ENCODE assay signal across 2 cellular contexts in genomic region chr3:37554364-37554763, GRCh38.
A peak's percentile ranks its signal among the peaks of the same experiment; 100 is the strongest.
TF ChIP-seq lines count a peak whose summit lies in the region.

No MANE protein-coding gene starts in this region.

TF ChIP-seq in K562, 482 proteins besides CTCF, POLR2A, EP300 and RAD21 (continued from another document):
- TF ChIP-seq JUND (IDR thresholded peaks at IDR 0.05; ENCODE audit: borderline replicate concordance, low read depth, low read length) (peak; percentile 25; the same call in 1 of the 2 replicates), JUND (tag; IDR thresholded peaks at IDR 0.05; ENCODE audit: borderline replicate concordance, low read depth, low read length) (no peak), YY1 (IDR thresholded peaks at IDR 0.05; ENCODE audit: borderline replicate concordance in 1 of 3, control insufficient read depth in 1 of 3, extremely low read depth in 1 of 3, insufficient read depth in 3 of 3, insufficient read length in 1 of 3, insufficient replicate concordance in 2 of 3, low read depth in 1 of 3, low read length in 2 of 3) (peak in 1 of 3 experiments; percentile 21), KDM5B (IDR thresholded peaks at IDR 0.05; ENCODE audit: insufficient replicate concordance, low read depth, low read length) (no peak), HSF4 (CRISPR knock-in tag; IDR thresholded peaks at IDR 0.05; ENCODE audit: borderline replicate concordance) (no peak), NFE2 (IDR thresholded peaks at IDR 0.05; ENCODE audit: low read depth) (no peak), DEAF1 (CRISPR knock-in tag; IDR thresholded peaks at IDR 0.05) (peak; percentile 44; the same call in 1 of the 2 replicates), MXD1 (CRISPR knock-in tag; IDR thresholded peaks at IDR 0.05; ENCODE audit: borderline replicate concordance, poor library complexity, severe bottlenecking) (no peak), RNF219 (CRISPR knock-in tag; IDR thresholded peaks at IDR 0.05) (no peak)
TF ChIP-seq in K562: peak in this region for 5.

TF ChIP-seq in liver, 16 proteins besides CTCF, POLR2A, EP300 and RAD21:
- TF ChIP-seq ZBTB33 (IDR thresholded peaks at IDR 0.05): no peak
- TF ChIP-seq HNF4G (IDR thresholded peaks at IDR 0.05): no peak
- TF ChIP-seq MAX (IDR thresholded peaks at IDR 0.05): no peak
- TF ChIP-seq EGR1 (IDR thresholded peaks at IDR 0.05; ENCODE audit: low read depth in 2 of 2): no peak
- no peak for TF ChIP-seq ATF3 (IDR thresholded peaks at IDR 0.05)
- TF ChIP-seq GABPA (IDR thresholded peaks at IDR 0.05 in 1 of 2, conservative IDR thresholded peaks at IDR 0.05 in 1 of 2): no peak
- no peak for TF ChIP-seq NR2F2 (IDR thresholded peaks at IDR 0.05)
- no peak for TF ChIP-seq FOXA1 (IDR thresholded peaks at IDR 0.05)
- TF ChIP-seq TAF1 (conservative IDR thresholded peaks at IDR 0.05): no peak
- TF ChIP-seq RXRA (IDR thresholded peaks at IDR 0.05): no peak
- TF ChIP-seq FOXA2 (IDR thresholded peaks at IDR 0.05): no peak
- no peak for TF ChIP-seq SP1 (IDR thresholded peaks at IDR 0.05)
- no peak for TF ChIP-seq HNF4A (conservative IDR thresholded peaks at IDR 0.05)
- TF ChIP-seq YY1 (IDR thresholded peaks at IDR 0.05): no peak
- no peak for TF ChIP-seq JUND (IDR thresholded peaks at IDR 0.05)
- no peak for TF ChIP-seq REST (IDR thresholded peaks at IDR 0.05)
